In genomic region chr6:66558189-66558588, GRCh38 we compare ENCODE assay signal across 1 cellular context.
TF ChIP-seq lines count a peak whose summit lies in the region.

No MANE protein-coding gene starts in this region.

TF ChIP-seq in GM23338, 12 proteins besides CTCF, POLR2A, EP300 and RAD21 (continued from another document):
- no peak for TF ChIP-seq REST (IDR thresholded peaks at IDR 0.05; ENCODE audit: unreplicated experiment)
- no peak for TF ChIP-seq JUNB (IDR thresholded peaks at IDR 0.05; ENCODE audit: unreplicated experiment)
